ENCODE assay signal across 8 cellular contexts in the genomic region with DNA sequence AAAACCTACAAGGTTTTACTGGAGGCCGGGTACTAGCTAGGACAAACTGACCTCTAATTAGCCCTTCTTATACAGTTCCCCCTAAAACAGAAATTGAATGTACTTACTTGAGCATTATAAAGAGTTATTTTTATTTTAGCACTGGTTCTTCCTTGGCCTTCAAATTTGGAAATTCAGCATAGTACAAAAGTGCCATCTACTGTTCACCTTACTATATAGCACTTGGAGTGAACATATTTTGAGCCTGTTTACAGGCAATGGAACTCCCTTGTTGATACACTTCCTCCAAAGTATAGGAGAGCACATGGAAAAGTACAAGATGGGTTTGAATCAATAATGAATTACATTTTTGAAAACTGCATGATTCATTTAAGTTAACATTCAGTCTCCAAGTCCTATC. TPM values are rescaled to one million over a fixed set of nuclear protein-coding genes. Genes with fewer than 3 reads are reported as not detected.
A peak's percentile ranks its signal among the peaks of the same experiment; 100 is the strongest.
DNase-seq lines count a peak whose midpoint lies in the region; ATAC-seq and TF ChIP-seq lines count a peak whose summit lies in the region.

No MANE protein-coding gene starts in this region.

- H3K4me1 ChIP-seq in esophagus squamous epithelium (peaks cover 3 to 13% (median 4%) of the 10 kb centered on the region in 3 donors), prostate gland (replicated peaks) (no peaks in the 10 kb centered on the region)

- no peaks in the 10 kb centered on the region for H3K9me3 ChIP-seq in esophagus squamous epithelium
- no peaks in the 10 kb centered on the region for H3K9me3 ChIP-seq in prostate gland

- ATAC-seq in GM21619 (IDR thresholded peaks at IDR 0.05; ENCODE audit: unreplicated experiment): no peak

- no peak overlapping the region for H3K4me3 ChIP-seq in GM12875 (ENCODE audit: low read depth, low read length)
- H3K4me3 ChIP-seq in esophagus squamous epithelium: no peak overlapping the region
- H3K4me3 ChIP-seq in prostate gland: no peak overlapping the region

- intact Hi-C loops in esophagus squamous epithelium (cut with DNase I) (no loop called here), prostate gland (cut with DNase I) (loop anchor here (5.0 to 10.0 kb wide), 2 partner anchors 67 to 485 kb away; no protein-coding TSS in a partner anchor)

- WGBS in esophagus squamous epithelium, 2 donors: 33 to 46% methylated on average over 1 of the region's 1 CpG
- WGBS in prostate gland: 19% methylated on average over 1 of the region's 1 CpG

- DNase-seq in AML-193 (lab: John Stamatoyannopoulos, UW): peak; percentile 61 to 74
- DNase-seq in LHCN-M2 (ENCODE audit: low read depth): peak; percentile 56
- DNase-seq in RPMI7951 (ENCODE audit: low read depth): peak; percentile 48
- no peak for DNase-seq in esophagus squamous epithelium (lab: John Stamatoyannopoulos, UW)
- no peak for DNase-seq in prostate gland (ENCODE audit: low spot score)
- no peak for DNase-seq in activated gamma-delta T cell treated with Interleukin-2 at 50 U/mL for 16 hours

- TF ChIP-seq CTCF in GM12875 (IDR thresholded peaks at IDR 0.05; ENCODE audit: borderline replicate concordance, insufficient read depth, low read depth, low read length) (peak; percentile 50; the same call in 1 of the 2 replicates), esophagus squamous epithelium (IDR thresholded peaks at IDR 0.05) (peak; percentile 30 to 79 (median 66)), prostate gland (IDR thresholded peaks at IDR 0.05) (peak in 3 of 4 experiments; percentile 52 to 80 (median 76))

- H3K36me3 ChIP-seq in esophagus squamous epithelium (no peaks in the 10 kb centered on the region), prostate gland (no peaks in the 10 kb centered on the region)

- TF ChIP-seq POLR2A in esophagus squamous epithelium (IDR thresholded peaks at IDR 0.05) (no peak), prostate gland (IDR thresholded peaks at IDR 0.05) (no peak)

- H3K27me3 ChIP-seq in esophagus squamous epithelium (no peaks in the 10 kb centered on the region), prostate gland (replicated peaks; ENCODE audit: insufficient read depth) (no peaks in the 10 kb centered on the region)

- H3K27ac ChIP-seq in esophagus squamous epithelium: no peak overlapping the region
- no peak overlapping the region for H3K27ac ChIP-seq in prostate gland

RNA-seq across cellular contexts. Expression of a gene that starts 3.9 kb away (rescaled TPM):
- total RNA-seq in LHCN-M2 (2014; rRNA removed) (12.4 and 16.0 TPM in 2 replicates), esophagus squamous epithelium (10 to 100 TPM; 12.9 to 21.4 (median 15.3) TPM), prostate gland (10 to 100 TPM; 11.1 to 15.8 TPM)
- polyA plus RNA-seq in LHCN-M2 (2012): 4.2 TPM
- 10.7 and 19.9 TPM in 2 replicates for total RNA-seq in RPMI7951 (2014; rRNA removed; shearing (Covaris generic))

RNA-seq across cellular contexts. Expression of a gene that starts 5.1 kb away (rescaled TPM):
- total RNA-seq in LHCN-M2 (2014; rRNA removed) (6.3 and 6.4 TPM in 2 replicates), esophagus squamous epithelium (1 to 10 TPM; 3.9 to 6.8 (median 5.4) TPM), prostate gland (1 to 10 TPM; 4.1 to 8.4 TPM)
- polyA plus RNA-seq in LHCN-M2 (2012): 1.3 TPM
- 5.3 and 6.9 TPM in 2 replicates for total RNA-seq in RPMI7951 (2014; rRNA removed; shearing (Covaris generic))

Comparison
In these comparisons a context has a peak if more than half of its experiments do, and no peak if none do; other contexts are left out.
1. DNase-seq: peak in AML-193 (2 of 2), LHCN-M2 (single experiment) and RPMI7951 (single experiment); none in esophagus squamous epithelium (single experiment), prostate gland (single experiment) and activated gamma-delta T cell treated with Interleukin-2 at 50 U/mL for 16 hours (single experiment).
2. Peak in every context shown above with its lines, with median percentiles within 50 percentile points of each other: CTCF ChIP-seq.